Comparison of ENCODE assay signal across 16 cellular contexts in genomic region chr3:176328198-176328597, GRCh38.
A peak's percentile ranks its signal among the peaks of the same experiment; 100 is the strongest.
DNase-seq lines count a peak whose midpoint lies in the region; FAIRE-seq and TF ChIP-seq lines count a peak whose summit lies in the region.
"Had no signal": no experiment of that assay in that cellular context is flagged by ENCODE, and none has a peak within 500 bp of the region (broad histone marks: within the 10 kb centered on the region; RNA-seq: fewer than 3 reads in every experiment).

No MANE protein-coding gene starts in this region.

- no peak overlapping the region for H3K27ac Mint-ChIP-seq in nephron progenitor cell
- H3K27ac Mint-ChIP-seq: CD8-positive, alpha-beta memory T cell had no signal

- H3K27ac ChIP-seq in HUES6 (ENCODE audit: low read depth, low read length) (peak overlapping the region; percentile 98), iPS-20b (ENCODE audit: low read length) (peak overlapping the region; percentile 46)
- H3K27ac ChIP-seq: BLaER1 had no signal

- H3K27me3 Mint-ChIP-seq in nephron progenitor cell (ENCODE audit: low read depth, poor library complexity): peaks cover 31% of the 10 kb centered on the region
- H3K27me3 Mint-ChIP-seq: CD8-positive, alpha-beta memory T cell had no signal

- TF ChIP-seq POLR2A in GM12892 (IDR thresholded peaks at IDR 0.05; ENCODE audit: low read depth, low read length): no peak

- DNase-seq in EH (ENCODE audit: low read depth) (peak; percentile 19), bronchial epithelial cell (ENCODE audit: low read depth) (peak; percentile 29), activated T-cell treated with anti-CD3 and anti-CD28 coated beads for 4 hours (no peak), GM12892 (ENCODE audit: insufficient read length) (no peak), nephron progenitor cell (no peak)
- DNase-seq: 8988T; AML-193; CD8-positive, alpha-beta memory T cell; DMS53; IMR-90; KBM-7 had no signal

- no peaks in the 10 kb centered on the region for H3K9me3 ChIP-seq in HUES6 (ENCODE audit: control insufficient read depth, insufficient read depth, low read depth, low read length)
- no peaks in the 10 kb centered on the region for H3K9me3 ChIP-seq in iPS-20b (ENCODE audit: insufficient read depth, low read depth, low read length)
- H3K9me3 ChIP-seq: BLaER1 had no signal

- peaks cover 5% of the 10 kb centered on the region for H3K9me3 Mint-ChIP-seq in nephron progenitor cell

- H3K36me3 ChIP-seq in HUES6 (ENCODE audit: control insufficient read depth, insufficient read depth, low read length): peaks cover 16% of the 10 kb centered on the region
- H3K36me3 ChIP-seq in bronchial epithelial cell (ENCODE audit: control insufficient read depth, insufficient read depth, low read length): no peaks in the 10 kb centered on the region
- peaks cover 11% of the 10 kb centered on the region for H3K36me3 ChIP-seq in iPS-20b (ENCODE audit: insufficient read depth, low read depth, low read length)
- H3K36me3 ChIP-seq: BLaER1 had no signal

- TF ChIP-seq CTCF in bronchial epithelial cell (IDR thresholded peaks at IDR 0.05; ENCODE audit: insufficient read depth, low read length, severe bottlenecking): no peak
- TF ChIP-seq CTCF in nephron progenitor cell (IDR thresholded peaks at IDR 0.05): no peak

- H3K4me3 ChIP-seq in HUES6 (ENCODE audit: low read depth, low read length): peak overlapping the region; percentile 78
- no peak overlapping the region for H3K4me3 ChIP-seq in bronchial epithelial cell (ENCODE audit: low read depth, low read length)
- H3K4me3 ChIP-seq in iPS-20b (ENCODE audit: low read length): peak overlapping the region; percentile 80
- H3K4me3 ChIP-seq: BLaER1 had no signal

- H3K27me3 ChIP-seq in HUES6 (ENCODE audit: control insufficient read depth, insufficient read depth, low read length): no peaks in the 10 kb centered on the region; the same call in 1 of the 2 replicates
- no peaks in the 10 kb centered on the region for H3K27me3 ChIP-seq in bronchial epithelial cell (ENCODE audit: control insufficient read depth, insufficient read depth, low read length)
- H3K27me3 ChIP-seq in iPS-20b (ENCODE audit: insufficient read depth, low read length): no peaks in the 10 kb centered on the region
- H3K27me3 ChIP-seq: BLaER1 had no signal

- no peaks in the 10 kb centered on the region for H3K36me3 Mint-ChIP-seq in nephron progenitor cell (ENCODE audit: low read depth)
- H3K36me3 Mint-ChIP-seq: CD8-positive, alpha-beta memory T cell had no signal

- H3K4me1 Mint-ChIP-seq in nephron progenitor cell: no peaks in the 10 kb centered on the region
- H3K4me1 Mint-ChIP-seq: CD8-positive, alpha-beta memory T cell had no signal

- no peak for FAIRE-seq in bronchial epithelial cell (lab: Jason Lieb, UNC)
- no peak for FAIRE-seq in GM12892 (lab: Jason Lieb, UNC)
- FAIRE-seq: GM12891, H54 had no signal

- H3K9ac ChIP-seq in HUES6 (ENCODE audit: low read length) (peak overlapping the region; percentile 92), iPS-20b (ENCODE audit: low read depth, low read length) (peak overlapping the region; percentile 56)
- H3K9ac ChIP-seq: BLaER1 had no signal

- H3K4me1 ChIP-seq in HUES6 (ENCODE audit: control insufficient read depth, insufficient read depth, low read length): peaks cover 49% of the 10 kb centered on the region
- peaks cover 45% of the 10 kb centered on the region for H3K4me1 ChIP-seq in iPS-20b (ENCODE audit: insufficient read depth, low read length)
- H3K4me1 ChIP-seq: BLaER1 had no signal

- H3K4me3 Mint-ChIP-seq in nephron progenitor cell: no peak overlapping the region
- H3K4me3 Mint-ChIP-seq: CD8-positive, alpha-beta memory T cell had no signal

Comparison
In these comparisons a context has a peak if more than half of its experiments do, and no peak if none do; other contexts are left out.
1. DNase-seq: peak in EH (single experiment) and bronchial epithelial cell (single experiment); none in activated T-cell treated with anti-CD3 and anti-CD28 coated beads for 4 hours (single experiment), GM12892 (single experiment) and nephron progenitor cell (single experiment).